In genomic region chr1:198620951-198621824, GRCh38 we compare ENCODE assay signal across 8 cellular contexts. TPM values are rescaled to one million over a fixed set of nuclear protein-coding genes. Genes with fewer than 3 reads are reported as not detected.
DNase-seq lines count a peak whose midpoint lies in the region; ATAC-seq and TF ChIP-seq lines count a peak whose summit lies in the region.

No MANE protein-coding gene starts in this region.

- H3K4me3 Mint-ChIP-seq in CD8-positive, alpha-beta memory T cell = peak overlapping the region; percentile 72 to 92 (median 80)

- H3K9ac ChIP-seq in mucosa of rectum (ENCODE audit: low read depth in 1 of 2, low read length in 2 of 2) = peak overlapping the region in 1 of 2 donors; percentile 19

- ATAC-seq in GM21526 (IDR thresholded peaks at IDR 0.05; ENCODE audit: low FRiP score, unreplicated experiment) (peak; percentile 67), foreskin keratinocyte (no peak)

- H3K4me1 ChIP-seq in CD8-positive, alpha-beta memory T cell (ENCODE audit: insufficient read depth, low read length) = peaks cover 96% of the 10 kb centered on the region
- H3K4me1 ChIP-seq in mucosa of rectum (ENCODE audit: control insufficient read depth in 2 of 2, insufficient read depth in 2 of 2, low read length in 2 of 2) = peaks cover 4 to 10% of the 10 kb centered on the region in 2 donors
- H3K4me1 ChIP-seq in foreskin keratinocyte = no peaks in the 10 kb centered on the region
- no peaks in the 10 kb centered on the region for H3K4me1 ChIP-seq in esophagus muscularis mucosa

- H3K9me3 Mint-ChIP-seq in CD8-positive, alpha-beta memory T cell = no peaks in the 10 kb centered on the region

- CTCF ChIA-PET in CD8-positive, alpha-beta memory T cell (lab: Charles Lee) = interaction anchor here (0.6 to 5.4 kb wide), 26 partner anchors 8 to 98 kb away, joined by 3 to 58 read pairs (median 5); partner anchors contain the start of gene PTPRC
- CTCF ChIA-PET in RWPE1 (lab: Yijun Ruan, JAX) = interaction anchor here (0.6 to 1.1 kb wide), 3 partner anchors 39 to 466 kb away, joined by 3 read pairs; no protein-coding TSS in a partner anchor

- H3K36me3 Mint-ChIP-seq in CD8-positive, alpha-beta memory T cell = peaks cover 0 to 2% (median 0%) of the 10 kb centered on the region in 3 donors

- no peaks in the 10 kb centered on the region for H3K9me3 ChIP-seq in CD8-positive, alpha-beta memory T cell (ENCODE audit: low read length)
- H3K9me3 ChIP-seq in mucosa of rectum (ENCODE audit: control insufficient read depth in 2 of 2, low read length in 2 of 2) (no peaks in the 10 kb centered on the region), esophagus muscularis mucosa (no peaks in the 10 kb centered on the region)

- WGBS in esophagus muscularis mucosa = 83% methylated on average over 9 of the region's 10 CpGs

- H3K36me3 ChIP-seq in CD8-positive, alpha-beta memory T cell (ENCODE audit: insufficient read depth, low read length) = no peaks in the 10 kb centered on the region
- H3K36me3 ChIP-seq in mucosa of rectum (ENCODE audit: control insufficient read depth in 2 of 2, insufficient read depth in 2 of 2, low read length in 2 of 2) (no peaks in the 10 kb centered on the region), esophagus muscularis mucosa (no peaks in the 10 kb centered on the region)

- no peak for TF ChIP-seq EP300 in esophagus muscularis mucosa (IDR thresholded peaks at IDR 0.05)

- intact Hi-C loops in esophagus muscularis mucosa (cut with DNase I) = no loop called here

- peaks cover 83 to 100% (median 98%) of the 10 kb centered on the region in 3 donors for H3K4me1 Mint-ChIP-seq in CD8-positive, alpha-beta memory T cell

- DNase-seq in CD8-positive, alpha-beta memory T cell = peak; percentile 48 to 83 (median 81)
- DNase-seq in KG1 (lab: John Stamatoyannopoulos, UW) (peak; percentile 96), activated T-cell treated with anti-CD3 and anti-CD28 coated beads for 1 hour (ENCODE audit: low read depth) (peak; percentile 42), foreskin keratinocyte (no peak), RWPE1 (ENCODE audit: low spot score) (no peak), esophagus muscularis mucosa (ENCODE audit: extremely low spot score) (no peak)

- TF ChIP-seq POLR2A in esophagus muscularis mucosa (IDR thresholded peaks at IDR 0.05; ENCODE audit: low read depth) = no peak

- TF ChIP-seq CTCF in foreskin keratinocyte (conservative IDR thresholded peaks at IDR 0.05) (no peak), RWPE1 (conservative IDR thresholded peaks at IDR 0.05; ENCODE audit: low read depth) (no peak), esophagus muscularis mucosa (IDR thresholded peaks at IDR 0.05) (no peak)

- no peaks in the 10 kb centered on the region for H3K27me3 ChIP-seq in CD8-positive, alpha-beta memory T cell (ENCODE audit: insufficient read depth, low read length, poor library complexity, severe bottlenecking)
- no peaks in the 10 kb centered on the region for H3K27me3 ChIP-seq in mucosa of rectum (ENCODE audit: control insufficient read depth in 2 of 2, insufficient read depth in 2 of 2, low read length in 2 of 2)
- H3K27me3 ChIP-seq in foreskin keratinocyte = no peaks in the 10 kb centered on the region
- H3K27me3 ChIP-seq in esophagus muscularis mucosa = no peaks in the 10 kb centered on the region

- peak overlapping the region; percentile 62 for H3K27ac ChIP-seq in CD8-positive, alpha-beta memory T cell (ENCODE audit: low read depth, low read length)
- H3K27ac ChIP-seq in mucosa of rectum (ENCODE audit: low read depth in 2 of 2, low read length in 2 of 2) = peak overlapping the region; percentile 56 to 80
- no peak overlapping the region for H3K27ac ChIP-seq in foreskin keratinocyte
- no peak overlapping the region for H3K27ac ChIP-seq in RWPE1
- no peak overlapping the region for H3K27ac ChIP-seq in esophagus muscularis mucosa (replicated peaks in 1 of 4)

- POLR2A ChIA-PET in CD8-positive, alpha-beta memory T cell (lab: Charles Lee) = interaction anchor here (0.5 to 7.4 kb wide), 17 partner anchors 10 to 456 kb away, joined by 3 to 78 read pairs (median 4); partner anchors contain the start of gene PTPRC
- POLR2A ChIA-PET in RWPE1 (lab: Yijun Ruan, JAX; ENCODE audit: low non-redundant PET) = no interaction called here

- peak overlapping the region; percentile 52 for H3K4me3 ChIP-seq in CD8-positive, alpha-beta memory T cell (ENCODE audit: low read length)
- H3K4me3 ChIP-seq in mucosa of rectum (ENCODE audit: low read length in 2 of 2) (peak overlapping the region in 1 of 2 donors; percentile 49), esophagus muscularis mucosa (no peak overlapping the region)

- H3K27ac Mint-ChIP-seq in CD8-positive, alpha-beta memory T cell = peak overlapping the region; percentile 90 to 99 (median 95)

- H3K27me3 Mint-ChIP-seq in CD8-positive, alpha-beta memory T cell = no peaks in the 10 kb centered on the region

RNA-seq across cellular contexts. Expression of gene PTPRC, which starts 17.7 kb away (rescaled TPM):
- 100 to 1,000 TPM; 311 to 319 TPM for total RNA-seq in CD8-positive, alpha-beta memory T cell
- 1,381 TPM for polyA plus RNA-seq in CD8-positive, alpha-beta memory T cell
- total RNA-seq in foreskin keratinocyte (not detected in 2 replicates), esophagus muscularis mucosa (10 to 100 TPM in 2 of 4 donors, 1 to 10 TPM in 2; 7.0 to 40.3 (median 10.0) TPM)
- polyA plus RNA-seq in foreskin keratinocyte = not detected in 2 replicates

Comparison
In these comparisons a context has a peak if more than half of its experiments do, and no peak if none do; other contexts are left out.
1. DNase-seq: peak in CD8-positive, alpha-beta memory T cell (5 of 5), KG1 (single experiment) and activated T-cell treated with anti-CD3 and anti-CD28 coated beads for 1 hour (single experiment); none in foreskin keratinocyte (0 of 2), RWPE1 (single experiment) and esophagus muscularis mucosa (single experiment).
2. H3K27ac ChIP-seq: peak in CD8-positive, alpha-beta memory T cell (single experiment) and mucosa of rectum (2 of 2); none in foreskin keratinocyte (single experiment), RWPE1 (single experiment) and esophagus muscularis mucosa (0 of 4).